In genomic region chr7:19773361-19773760, GRCh38 we compare ENCODE assay signal across 14 cellular contexts. TPM values are rescaled to one million over a fixed set of nuclear protein-coding genes. Genes with fewer than 3 reads are reported as not detected.
DNase-seq lines count a peak whose midpoint lies in the region; ATAC-seq and TF ChIP-seq lines count a peak whose summit lies in the region.
"Had no signal": no experiment of that assay in that cellular context is flagged by ENCODE, and none has a peak within 500 bp of the region (broad histone marks: within the 10 kb centered on the region; RNA-seq: fewer than 3 reads in every experiment).

Gene TMEM196 (minus strand): TSS chr7:19773617. CDS start chr7:19772696, 921 bp downstream.

- H3K9me3 Mint-ChIP-seq in endothelial cell (ENCODE audit: unreplicated experiment) (no peaks in the 10 kb centered on the region), nephron (no peaks in the 10 kb centered on the region)

- no peaks in the 10 kb centered on the region for H3K9me3 ChIP-seq in left ventricle myocardium inferior (replicated peaks)
- H3K9me3 ChIP-seq: BLaER1, colonic mucosa had no signal

- H3K4me3 ChIP-seq in left ventricle myocardium inferior: peak within 1 kb of the TSS; percentile 35
- H3K4me3 ChIP-seq: BLaER1, colonic mucosa had no signal

- DNase-seq in left ventricle myocardium inferior: no peak
- no peak for DNase-seq in cardiac septum (ENCODE audit: low spot score)
- peak; percentile 15 for DNase-seq in endothelial cell (ENCODE audit: low spot score)
- DNase-seq in UCSD-AML1 (lab: John Stamatoyannopoulos, UW; ENCODE audit: unreplicated experiment): no peak
- DNase-seq in middle frontal gyrus (ENCODE audit: extremely low spot score, low spot score): no peak
- DNase-seq: activated CD4-positive, alpha-beta T cell treated with anti-CD3 and anti-CD28 coated beads, Interleukin-2, amount 50 U/mL, for 1 hour; colonic mucosa; HFFc6; midbrain had no signal

- no peak within 1 kb of the TSS for H3K27ac ChIP-seq in left ventricle myocardium inferior (replicated peaks)
- H3K27ac ChIP-seq: BLaER1, colonic mucosa, KMS-11 had no signal

- no peak for ATAC-seq in HG02981 (IDR thresholded peaks at IDR 0.05; ENCODE audit: unreplicated experiment)
- no peak for ATAC-seq in GM19328 (IDR thresholded peaks at IDR 0.05; ENCODE audit: unreplicated experiment)

- H3K36me3 ChIP-seq in left ventricle myocardium inferior: no peaks in the 10 kb centered on the region
- H3K36me3 ChIP-seq: BLaER1, colonic mucosa had no signal

- H3K27me3 ChIP-seq in left ventricle myocardium inferior (ENCODE audit: low read depth): peaks cover 74% of the 10 kb centered on the region
- H3K27me3 ChIP-seq: BLaER1 had no signal

- H3K36me3 Mint-ChIP-seq in endothelial cell (ENCODE audit: low read depth, unreplicated experiment) (no peaks in the 10 kb centered on the region), nephron (ENCODE audit: low read depth) (no peaks in the 10 kb centered on the region)

- peaks cover 14% of the 10 kb centered on the region for H3K4me1 ChIP-seq in left ventricle myocardium inferior
- H3K4me1 ChIP-seq: BLaER1, colonic mucosa had no signal

- TF ChIP-seq CTCF in left ventricle myocardium inferior (IDR thresholded peaks at IDR 0.05; ENCODE audit: borderline replicate concordance): no peak
- no peak for TF ChIP-seq CTCF in endothelial cell (IDR thresholded peaks at IDR 0.05; ENCODE audit: unreplicated experiment)
- no peak for TF ChIP-seq CTCF in nephron (IDR thresholded peaks at IDR 0.05; ENCODE audit: unreplicated experiment in 3 of 3)

- H3K4me3 Mint-ChIP-seq in endothelial cell (ENCODE audit: unreplicated experiment) (peak within 1 kb of the TSS; percentile 85), nephron (peak within 1 kb of the TSS; percentile 76 to 79 (median 77))
- H3K4me3 Mint-ChIP-seq: HFFc6 had no signal

- intact Hi-C loops in left ventricle myocardium inferior (cut with micrococcal nuclease): no loop called here
- intact Hi-C loops in cardiac septum (cut with DNase I): no loop called here

- peaks cover 2% of the 10 kb centered on the region for H3K27me3 Mint-ChIP-seq in endothelial cell (ENCODE audit: unreplicated experiment)
- H3K27me3 Mint-ChIP-seq in nephron (ENCODE audit: low read depth): peaks cover 48% of the 10 kb centered on the region

- H3K27ac Mint-ChIP-seq in endothelial cell (ENCODE audit: unreplicated experiment): peak within 1 kb of the TSS; percentile 24
- H3K27ac Mint-ChIP-seq in nephron: no peak within 1 kb of the TSS
- H3K27ac Mint-ChIP-seq: HFFc6 had no signal

- H3K4me1 Mint-ChIP-seq in endothelial cell (ENCODE audit: unreplicated experiment): peaks cover 13% of the 10 kb centered on the region
- H3K4me1 Mint-ChIP-seq in nephron: peaks cover 15% of the 10 kb centered on the region

RNA-seq across cellular contexts. Expression of gene TMEM196, which starts in this region (rescaled TPM):
- total RNA-seq in left ventricle myocardium inferior (not detected), cardiac septum (not detected), endothelial cell (ENCODE audit: unreplicated experiment) (not detected)
- total RNA-seq: colonic mucosa, HFFc6 had no signal

Comparison
In these comparisons a context has a peak if more than half of its experiments do, and no peak if none do; other contexts are left out.
1. Peak in DNase-seq in endothelial cell; RNA of the gene not detected or under 1 TPM.